9 cellular contexts compared by ENCODE assay signal in genomic region chr5:178238711-178239592, GRCh38. TPM values are rescaled to one million over a fixed set of nuclear protein-coding genes. Genes with fewer than 3 reads are reported as not detected.
DNase-seq lines count a peak whose midpoint lies in the region; ATAC-seq and TF ChIP-seq lines count a peak whose summit lies in the region.
"Had no signal": no experiment of that assay in that cellular context is flagged by ENCODE, and none has a peak within 500 bp of the region (broad histone marks: within the 10 kb centered on the region; RNA-seq: fewer than 3 reads in every experiment).

No MANE protein-coding gene starts in this region.

- CTCF ChIA-PET in SK-N-SH (lab: Yijun Ruan, JAX): interaction anchor here (0.6 to 12.2 kb wide), 4 partner anchors 12 to 353 kb away, joined by 3 to 147 read pairs (median 24); partner anchors contain the start of gene COL23A1

- H2AFZ ChIP-seq in Loucy (ENCODE audit: low read length) (no peak overlapping the region), SK-N-SH (ENCODE audit: low read depth) (no peak overlapping the region)

- H3K4me1 ChIP-seq in Loucy (ENCODE audit: insufficient read depth, low read length, poor library complexity, severe bottlenecking) (peaks cover 17% of the 10 kb centered on the region), psoas muscle (peaks cover 40% of the 10 kb centered on the region), SK-N-SH (ENCODE audit: control insufficient read depth in 1 of 2, insufficient read depth in 2 of 2, low read depth in 1 of 2, low read length in 1 of 2) (peaks cover 0 to 35% of the 10 kb centered on the region in 2 experiments; a peak in 1 of 4 replicates)

- H3K27me3 Mint-ChIP-seq in dendritic cell treated with granulocyte-macrophage colony-stimulating factor and Interleukin-4, amounts not matched to agents 40 ng/mL and 50 ng/mL, for 4 days: no peaks in the 10 kb centered on the region

- H3K4me3 ChIP-seq in GM08714 (ENCODE audit: low read length): peak overlapping the region; percentile 1; the same call in 1 of the 2 replicates
- H3K4me3 ChIP-seq in Loucy (ENCODE audit: low read length, poor library complexity, severe bottlenecking): peak overlapping the region; percentile 53
- H3K4me3 ChIP-seq in psoas muscle: no peak overlapping the region
- no peak overlapping the region for H3K4me3 ChIP-seq in SK-N-SH (ENCODE audit: low read depth in 2 of 2, low read length in 1 of 2)

- intact Hi-C loops in dendritic cell treated with granulocyte-macrophage colony-stimulating factor and Interleukin-4, amounts not matched to agents 40 ng/mL and 50 ng/mL, for 4 days (cut with micrococcal nuclease): no loop called here
- intact Hi-C loops in psoas muscle (cut with DNase I): no loop called here

- H4K20me1 ChIP-seq in Loucy (ENCODE audit: insufficient read depth, low read length, poor library complexity, severe bottlenecking) (no peaks in the 10 kb centered on the region), SK-N-SH (ENCODE audit: insufficient read depth) (no peaks in the 10 kb centered on the region)

- H3K79me2 ChIP-seq in Loucy (ENCODE audit: insufficient read depth, low read length) (no peaks in the 10 kb centered on the region), SK-N-SH (ENCODE audit: insufficient read depth) (no peaks in the 10 kb centered on the region)

- peak overlapping the region; percentile 70 for H3K9ac ChIP-seq in Loucy (ENCODE audit: low read depth, low read length, poor library complexity, severe bottlenecking)
- no peak overlapping the region for H3K9ac ChIP-seq in SK-N-SH

- H3K27ac Mint-ChIP-seq in dendritic cell treated with granulocyte-macrophage colony-stimulating factor and Interleukin-4, amounts not matched to agents 40 ng/mL and 50 ng/mL, for 4 days: peak overlapping the region; percentile 94

- H3K27ac ChIP-seq in psoas muscle (peak overlapping the region; percentile 95), SK-N-SH (ENCODE audit: low read depth in 2 of 2, low read length in 1 of 2) (peak overlapping the region in 1 of 2 experiments; percentile 72; a peak in 1 of 4 replicates)

- peaks cover 92% of the 10 kb centered on the region for H3K4me1 Mint-ChIP-seq in dendritic cell treated with granulocyte-macrophage colony-stimulating factor and Interleukin-4, amounts not matched to agents 40 ng/mL and 50 ng/mL, for 4 days (ENCODE audit: low read depth)

- H3K9me3 ChIP-seq in Loucy (ENCODE audit: insufficient read depth, low read depth, low read length) (no peaks in the 10 kb centered on the region), psoas muscle (no peaks in the 10 kb centered on the region), SK-N-SH (no peaks in the 10 kb centered on the region)

- H3K9me2 ChIP-seq in Loucy (replicated peaks; ENCODE audit: low read depth, low read length) (no peaks in the 10 kb centered on the region), SK-N-SH (no peaks in the 10 kb centered on the region)

- H3K9me3 Mint-ChIP-seq in dendritic cell treated with granulocyte-macrophage colony-stimulating factor and Interleukin-4, amounts not matched to agents 40 ng/mL and 50 ng/mL, for 4 days: no peaks in the 10 kb centered on the region

- H3K27me3 ChIP-seq in Loucy (ENCODE audit: insufficient read depth, low read length, poor library complexity, severe bottlenecking) (no peaks in the 10 kb centered on the region), psoas muscle (ENCODE audit: insufficient read depth in 3 of 3, low read length in 2 of 3) (no peaks in the 10 kb centered on the region), SK-N-SH (ENCODE audit: insufficient read depth) (no peaks in the 10 kb centered on the region)

- H3F3A ChIP-seq in Loucy (ENCODE audit: low read depth): no peaks in the 10 kb centered on the region
- H3F3A ChIP-seq in SK-N-SH (replicated peaks; ENCODE audit: insufficient read depth): peaks cover under 1% of the 10 kb centered on the region

- WGBS in psoas muscle, 3 donors: 42 to 56% (median 46%) methylated on average over 17 of the region's 17 CpGs
- WGBS in SK-N-SH (ENCODE audit: low lambda C conversion rate): 72% methylated on average over 6 of the region's 17 CpGs

- POLR2A ChIA-PET in SK-N-SH (lab: Yijun Ruan, JAX): interaction anchor here (0.7 kb wide), 1 partner anchor 351 kb away, joined by 3 read pairs; no protein-coding TSS in a partner anchor

- peak in 3 of 4 donors; percentile 37 to 53 (median 52) for ATAC-seq in psoas muscle

- TF ChIP-seq EP300 in SK-N-SH (IDR thresholded peaks at IDR 0.05; ENCODE audit: borderline replicate concordance in 1 of 2, low read depth in 1 of 2, low read length in 1 of 2): no peak

- H3K36me3 Mint-ChIP-seq in dendritic cell treated with granulocyte-macrophage colony-stimulating factor and Interleukin-4, amounts not matched to agents 40 ng/mL and 50 ng/mL, for 4 days (ENCODE audit: low read depth): no peaks in the 10 kb centered on the region

- no peaks in the 10 kb centered on the region for H3K36me3 ChIP-seq in Loucy (ENCODE audit: insufficient read depth, low read length)
- H3K36me3 ChIP-seq in psoas muscle (ENCODE audit: insufficient read depth in 1 of 2, low read depth in 1 of 2): no peaks in the 10 kb centered on the region
- no peaks in the 10 kb centered on the region for H3K36me3 ChIP-seq in SK-N-SH (replicated peaks in 1 of 2; ENCODE audit: control insufficient read depth in 1 of 2, insufficient read depth in 2 of 2, low read length in 1 of 2)

- DNase-seq in psoas muscle (peak in 1 of 2 donors; percentile 73), SK-N-SH (no peak), HCEC 1CT (no peak), NCI-H2171 treated with DMSO at 0.1 percent for 48 hours (lab: John Stamatoyannopoulos, UW) (no peak)
- DNase-seq: effector CD4-positive, alpha-beta T cell; nucleus accumbens had no signal

- H3K4me3 Mint-ChIP-seq in dendritic cell treated with granulocyte-macrophage colony-stimulating factor and Interleukin-4, amounts not matched to agents 40 ng/mL and 50 ng/mL, for 4 days: no peak overlapping the region

- H3K4me2 ChIP-seq in Loucy (ENCODE audit: low read depth, low read length, poor library complexity, severe bottlenecking) (peak overlapping the region; percentile 80), SK-N-SH (no peak overlapping the region)

- TF ChIP-seq RAD21 in SK-N-SH (IDR thresholded peaks at IDR 0.05; ENCODE audit: low read length): no peak

- no peak for TF ChIP-seq CTCF in Loucy (conservative IDR thresholded peaks at IDR 0.05; ENCODE audit: low read length)
- no peak for TF ChIP-seq CTCF in psoas muscle (IDR thresholded peaks at IDR 0.05)
- no peak for TF ChIP-seq CTCF in SK-N-SH (IDR thresholded peaks at IDR 0.05)

TF ChIP-seq in SK-N-SH, 30 proteins besides CTCF, POLR2A, EP300 and RAD21:
- TF ChIP-seq GATA2 (CRISPR knock-in tag; IDR thresholded peaks at IDR 0.05): no peak
- no peak for TF ChIP-seq MEF2A (IDR thresholded peaks at IDR 0.05; ENCODE audit: borderline replicate concordance, low read depth)
- TF ChIP-seq NRF1 (IDR thresholded peaks at IDR 0.05; ENCODE audit: low read depth, low read length): no peak
- no peak for TF ChIP-seq EZH2phosphoT487 (IDR thresholded peaks at IDR 0.05; ENCODE audit: borderline replicate concordance, low read depth)
- TF ChIP-seq RXRA (IDR thresholded peaks at IDR 0.05; ENCODE audit: borderline replicate concordance, low read depth): no peak
- no peak for TF ChIP-seq MXI1 (IDR thresholded peaks at IDR 0.05; ENCODE audit: low read depth, low read length)
- no peak for TF ChIP-seq TEAD4 (IDR thresholded peaks at IDR 0.05; ENCODE audit: borderline replicate concordance, insufficient read depth)
- TF ChIP-seq USF2 (IDR thresholded peaks at IDR 0.05; ENCODE audit: borderline replicate concordance, low read depth, low read length): no peak
- TF ChIP-seq USF1 (IDR thresholded peaks at IDR 0.05; ENCODE audit: borderline replicate concordance, low read depth): no peak

RNA-seq across cellular contexts. Expression of gene PHYKPL, which starts 6.3 kb away (rescaled TPM):
- 10 to 100 TPM; 43.2 to 51.6 (median 45.2) TPM for total RNA-seq in psoas muscle
- polyA plus RNA-seq in psoas muscle (10 to 100 TPM; 22.3 to 43.9 (median 27.5) TPM), SK-N-SH (2012; rRNA removed) (46.8 and 61.3 TPM in 2 replicates)
- 18.4 and 23.3 TPM in 2 replicates for polyA plus RNA-seq in SK-N-SH (2012; cell fraction: cytosol; rRNA removed)
- 262 and 272 TPM in 2 replicates for polyA plus RNA-seq in SK-N-SH (2012; cell fraction: nucleus; rRNA removed)

RNA-seq across cellular contexts. Expression of gene HNRNPAB, which starts 34.6 kb away (rescaled TPM):
- total RNA-seq in psoas muscle: 100 to 1,000 TPM in 3 of 4 donors, 10 to 100 TPM in 1; 74.1 to 210 (median 140) TPM
- 100 to 1,000 TPM in 2 of 3 donors, 10 to 100 TPM in 1; 97.5 to 243 (median 181) TPM for polyA plus RNA-seq in psoas muscle
- 157 and 164 TPM in 2 replicates for polyA plus RNA-seq in SK-N-SH (2012; rRNA removed)
- polyA plus RNA-seq in SK-N-SH (2012; cell fraction: cytosol; rRNA removed): 179 and 207 TPM in 2 replicates
- 80.9 and 111 TPM in 2 replicates for polyA plus RNA-seq in SK-N-SH (2012; cell fraction: nucleus; rRNA removed)

RNA-seq across cellular contexts. Expression of gene GMCL2, which starts 51.8 kb away (rescaled TPM):
- not detected for total RNA-seq in psoas muscle
- polyA plus RNA-seq in psoas muscle (not detected), SK-N-SH (2012; rRNA removed) (not detected in 2 replicates)
- 0.01 TPM in 2 replicates for polyA plus RNA-seq in SK-N-SH (2012; cell fraction: cytosol; rRNA removed)
- not detected in 2 replicates for polyA plus RNA-seq in SK-N-SH (2012; cell fraction: nucleus; rRNA removed)

Comparison
In these comparisons a context has a peak if more than half of its experiments do, and no peak if none do; other contexts are left out.
1. H3K4me3 ChIP-seq: peak in GM08714 (single experiment) and Loucy (single experiment); none in psoas muscle (single experiment) and SK-N-SH (0 of 2).